Comparison of ENCODE assay signal across 1 cellular context in the genomic region with DNA sequence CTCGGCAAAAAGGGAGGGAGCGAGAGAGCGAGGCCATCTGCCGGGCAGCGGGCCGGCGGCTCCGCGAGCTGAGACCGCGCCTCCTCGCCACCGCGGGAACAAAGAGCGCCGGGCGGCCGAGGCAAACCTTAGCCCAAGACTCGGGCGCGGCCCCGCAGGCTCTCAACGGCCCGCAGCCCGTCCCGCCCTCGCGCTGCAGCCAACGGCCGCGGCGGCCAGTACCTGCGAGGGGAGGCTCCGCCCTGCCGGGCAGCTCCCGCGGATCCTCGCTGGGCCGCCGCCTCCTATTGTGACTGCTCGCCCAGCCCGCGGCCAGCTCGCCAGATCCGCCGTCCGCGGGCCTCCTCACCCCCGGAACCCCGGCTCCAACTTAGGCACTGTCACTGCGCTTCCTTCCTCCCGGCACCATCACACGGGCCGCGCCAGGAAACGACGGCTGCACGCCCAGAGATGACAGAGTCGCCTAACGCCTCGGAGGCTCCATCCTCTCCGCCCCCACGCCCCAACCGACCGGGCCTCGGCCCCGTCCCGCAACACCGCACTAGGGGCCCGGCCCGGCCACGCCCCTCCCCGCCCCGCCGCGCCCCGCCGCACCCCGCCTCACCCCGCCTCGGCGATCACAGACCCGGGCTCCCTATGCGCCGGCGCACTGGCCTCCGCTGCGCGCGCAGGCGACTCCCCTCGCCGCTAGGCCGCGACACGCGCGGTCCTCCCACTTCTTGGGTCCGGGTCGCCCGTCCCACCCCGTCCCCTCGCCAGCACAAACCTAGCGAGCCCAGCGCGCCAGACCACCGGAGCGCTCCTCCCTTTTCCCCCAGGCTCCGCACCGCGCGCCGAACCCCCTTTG.
TF ChIP-seq lines count a peak whose summit lies in the region.

No MANE protein-coding gene starts in this region.

TF ChIP-seq in H1, 55 proteins besides CTCF, POLR2A, EP300 and RAD21:
- TF ChIP-seq, protein P1, sequence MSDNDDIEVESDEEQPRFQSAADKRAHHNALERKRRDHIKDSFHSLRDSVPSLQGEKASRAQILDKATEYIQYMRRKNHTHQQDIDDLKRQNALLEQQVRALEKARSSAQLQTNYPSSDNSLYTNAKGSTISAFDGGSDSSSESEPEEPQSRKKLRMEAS (IDR thresholded peaks at IDR 0.05): peak; percentile 75
- TF ChIP-seq SAP30 (IDR thresholded peaks at IDR 0.05; ENCODE audit: insufficient read depth, insufficient replicate concordance, low read length) (no peak), RXRA (IDR thresholded peaks at IDR 0.05; ENCODE audit: insufficient read depth, low read depth, low read length) (no peak), EGR1 (IDR thresholded peaks at IDR 0.05; ENCODE audit: borderline replicate concordance, low read depth, low read length) (0 out of 2 replicates have a peak, but pooled peaks have one; percentile 28), PHF8 (conservative IDR thresholded peaks at IDR 0.05; ENCODE audit: low read depth, low read length) (peak; percentile 86), JUN (IDR thresholded peaks at IDR 0.05; ENCODE audit: low read depth, low read length) (no peak), JUND (IDR thresholded peaks at IDR 0.05; ENCODE audit: low read length) (peak; percentile 62), FOSL1 (IDR thresholded peaks at IDR 0.05; ENCODE audit: insufficient read depth, low read depth, low read length) (no peak), BCL11A (IDR thresholded peaks at IDR 0.05; ENCODE audit: low read depth in 2 of 2, low read length in 2 of 2) (no peak), KDM4A (IDR thresholded peaks at IDR 0.05; ENCODE audit: low read depth, low read length, severe bottlenecking) (peak; percentile 54), SIN3A (conservative IDR thresholded peaks at IDR 0.05 in 1 of 2, IDR thresholded peaks at IDR 0.05 in 1 of 2; ENCODE audit: low read depth in 1 of 2, low read length in 2 of 2) (peak in 1 of 2 experiments; percentile 72; a peak in 2 of 4 replicates), TBP (IDR thresholded peaks at IDR 0.05; ENCODE audit: low read depth, low read length) (peak; percentile 58; the same call in 1 of the 2 replicates), RFX5 (IDR thresholded peaks at IDR 0.05; ENCODE audit: borderline replicate concordance, low read depth, low read length) (no peak), ASH2L (IDR thresholded peaks at IDR 0.05; ENCODE audit: low read length) (peak; percentile 79), MAFK (IDR thresholded peaks at IDR 0.05; ENCODE audit: low read depth, low read length) (no peak), TAF7 (optimal IDR thresholded peaks at IDR 0.05; ENCODE audit: borderline replicate concordance, low read depth, low read length) (no peak), CHD2 (IDR thresholded peaks at IDR 0.05; ENCODE audit: low read length) (0 out of 2 replicates have a peak, but pooled peaks have one; percentile 17), TAF1 (IDR thresholded peaks at IDR 0.05; ENCODE audit: low read depth, low read length) (peak; percentile 88), NRF1 (IDR thresholded peaks at IDR 0.05; ENCODE audit: low read depth, low read length) (peak; percentile 46), ZNF274 (IDR thresholded peaks at IDR 0.05; ENCODE audit: borderline replicate concordance, extremely low read depth, low read length) (no peak), KDM5A (IDR thresholded peaks at IDR 0.05; ENCODE audit: low read length) (no peak), POLR2AphosphoS5 (IDR thresholded peaks at IDR 0.05; ENCODE audit: low read depth, low read length) (peak; percentile 88), KDM1A (IDR thresholded peaks at IDR 0.05; ENCODE audit: borderline replicate concordance, low read length) (no peak), RBBP5 (IDR thresholded peaks at IDR 0.05; ENCODE audit: borderline replicate concordance, low read depth, low read length) (peak; percentile 81; the same call in 1 of the 2 replicates), HDAC2 (IDR thresholded peaks at IDR 0.05; ENCODE audit: borderline replicate concordance in 1 of 2, low read depth in 2 of 2, low read length in 2 of 2) (0 out of 4 replicates have a peak, but pooled peaks of 1 of the 2 experiments have one; percentile 27)
- TF ChIP-seq, protein P2, sequence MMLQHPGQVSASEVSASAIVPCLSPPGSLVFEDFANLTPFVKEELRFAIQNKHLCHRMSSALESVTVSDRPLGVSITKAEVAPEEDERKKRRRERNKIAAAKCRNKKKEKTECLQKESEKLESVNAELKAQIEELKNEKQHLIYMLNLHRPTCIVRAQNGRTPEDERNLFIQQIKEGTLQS (IDR thresholded peaks at IDR 0.05; ENCODE audit: insufficient read depth, low read depth, low read length): 0 out of 2 replicates have a peak, but pooled peaks have one; percentile 31
- TF ChIP-seq, protein P3, sequence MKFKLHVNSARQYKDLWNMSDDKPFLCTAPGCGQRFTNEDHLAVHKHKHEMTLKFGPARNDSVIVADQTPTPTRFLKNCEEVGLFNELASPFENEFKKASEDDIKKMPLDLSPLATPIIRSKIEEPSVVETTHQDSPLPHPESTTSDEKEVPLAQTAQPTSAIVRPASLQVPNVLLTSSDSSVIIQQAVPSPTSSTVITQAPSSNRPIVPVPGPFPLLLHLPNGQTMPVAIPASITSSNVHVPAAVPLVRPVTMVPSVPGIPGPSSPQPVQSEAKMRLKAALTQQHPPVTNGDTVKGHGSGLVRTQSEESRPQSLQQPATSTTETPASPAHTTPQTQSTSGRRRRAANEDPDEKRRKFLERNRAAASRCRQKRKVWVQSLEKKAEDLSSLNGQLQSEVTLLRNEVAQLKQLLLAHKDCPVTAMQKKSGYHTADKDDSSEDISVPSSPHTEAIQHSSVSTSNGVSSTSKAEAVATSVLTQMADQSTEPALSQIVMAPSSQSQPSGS (IDR thresholded peaks at IDR 0.05; ENCODE audit: low read length): peak; percentile 3; the same call in 1 of the 2 replicates
- TF ChIP-seq, protein P4, sequence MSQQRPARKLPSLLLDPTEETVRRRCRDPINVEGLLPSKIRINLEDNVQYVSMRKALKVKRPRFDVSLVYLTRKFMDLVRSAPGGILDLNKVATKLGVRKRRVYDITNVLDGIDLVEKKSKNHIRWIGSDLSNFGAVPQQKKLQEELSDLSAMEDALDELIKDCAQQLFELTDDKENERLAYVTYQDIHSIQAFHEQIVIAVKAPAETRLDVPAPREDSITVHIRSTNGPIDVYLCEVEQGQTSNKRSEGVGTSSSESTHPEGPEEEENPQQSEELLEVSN (IDR thresholded peaks at IDR 0.05): peak; percentile 83
